1 cellular context compared by ENCODE assay signal in the genomic region with DNA sequence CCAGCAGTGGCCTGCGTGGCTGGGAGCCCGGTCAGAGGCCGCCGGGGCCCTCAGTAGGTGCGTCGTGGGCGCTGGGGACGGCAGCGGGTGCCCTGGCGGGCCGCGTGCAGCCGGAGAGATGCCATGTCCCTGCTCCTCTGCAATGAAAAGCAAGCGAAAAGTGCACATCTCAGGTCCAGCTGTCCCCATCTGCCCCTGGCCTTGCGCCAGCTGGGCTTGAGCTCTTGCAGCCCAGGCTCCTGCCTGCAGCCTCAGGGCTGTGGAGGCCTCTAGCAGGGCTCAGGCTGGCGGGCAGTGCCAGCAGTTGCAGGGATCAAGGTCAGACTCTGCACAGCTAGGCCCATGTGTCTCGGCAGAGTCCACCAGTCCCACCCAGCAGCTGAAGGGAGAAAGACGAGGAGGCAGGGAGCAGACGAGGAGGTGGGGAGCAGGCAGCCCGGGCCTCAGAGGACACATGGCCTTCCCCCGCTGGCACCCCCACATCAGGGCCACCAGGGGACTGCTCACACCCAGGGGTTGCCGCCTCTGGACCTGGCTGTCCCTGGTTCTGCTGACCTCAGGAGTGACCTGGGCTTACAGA.
TF ChIP-seq lines count a peak whose summit lies in the region.

No MANE protein-coding gene starts in this region.

TF ChIP-seq in SK-N-SH, 30 proteins besides CTCF, POLR2A, EP300 and RAD21 (continued from another document):
- TF ChIP-seq RCOR1 (IDR thresholded peaks at IDR 0.05; ENCODE audit: low read length) (no peak), NFIC (IDR thresholded peaks at IDR 0.05; ENCODE audit: borderline replicate concordance) (no peak), FOXJ3 (CRISPR knock-in tag; IDR thresholded peaks at IDR 0.05) (no peak), NRF1 (IDR thresholded peaks at IDR 0.05; ENCODE audit: low read depth, low read length) (no peak)
- TF ChIP-seq, protein P1, sequence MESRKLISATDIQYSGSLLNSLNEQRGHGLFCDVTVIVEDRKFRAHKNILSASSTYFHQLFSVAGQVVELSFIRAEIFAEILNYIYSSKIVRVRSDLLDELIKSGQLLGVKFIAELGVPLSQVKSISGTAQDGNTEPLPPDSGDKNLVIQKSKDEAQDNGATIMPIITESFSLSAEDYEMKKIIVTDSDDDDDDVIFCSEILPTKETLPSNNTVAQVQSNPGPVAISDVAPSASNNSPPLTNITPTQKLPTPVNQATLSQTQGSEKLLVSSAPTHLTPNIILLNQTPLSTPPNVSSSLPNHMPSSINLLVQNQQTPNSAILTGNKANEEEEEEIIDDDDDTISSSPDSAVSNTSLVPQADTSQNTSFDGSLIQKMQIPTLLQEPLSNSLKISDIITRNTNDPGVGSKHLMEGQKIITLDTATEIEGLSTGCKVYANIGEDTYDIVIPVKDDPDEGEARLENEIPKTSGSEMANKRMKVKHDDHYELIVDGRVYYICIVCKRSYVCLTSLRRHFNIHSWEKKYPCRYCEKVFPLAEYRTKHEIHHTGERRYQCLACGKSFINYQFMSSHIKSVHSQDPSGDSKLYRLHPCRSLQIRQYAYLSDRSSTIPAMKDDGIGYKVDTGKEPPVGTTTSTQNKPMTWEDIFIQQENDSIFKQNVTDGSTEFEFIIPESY (IDR thresholded peaks at IDR 0.05; ENCODE audit: borderline replicate concordance, low read depth), result no peak
- TF ChIP-seq, protein P2, sequence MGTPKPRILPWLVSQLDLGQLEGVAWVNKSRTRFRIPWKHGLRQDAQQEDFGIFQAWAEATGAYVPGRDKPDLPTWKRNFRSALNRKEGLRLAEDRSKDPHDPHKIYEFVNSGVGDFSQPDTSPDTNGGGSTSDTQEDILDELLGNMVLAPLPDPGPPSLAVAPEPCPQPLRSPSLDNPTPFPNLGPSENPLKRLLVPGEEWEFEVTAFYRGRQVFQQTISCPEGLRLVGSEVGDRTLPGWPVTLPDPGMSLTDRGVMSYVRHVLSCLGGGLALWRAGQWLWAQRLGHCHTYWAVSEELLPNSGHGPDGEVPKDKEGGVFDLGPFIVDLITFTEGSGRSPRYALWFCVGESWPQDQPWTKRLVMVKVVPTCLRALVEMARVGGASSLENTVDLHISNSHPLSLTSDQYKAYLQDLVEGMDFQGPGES (IDR thresholded peaks at IDR 0.05; ENCODE audit: low read depth, low read length), result no peak
